22 cellular contexts compared by ENCODE assay signal in genomic region chr13:96481482-96481881, GRCh38.
A peak's percentile ranks its signal among the peaks of the same experiment; 100 is the strongest.
DNase-seq lines count a peak whose midpoint lies in the region; ATAC-seq, FAIRE-seq and TF ChIP-seq lines count a peak whose summit lies in the region.
"Had no signal": no experiment of that assay in that cellular context is flagged by ENCODE, and none has a peak within 500 bp of the region (broad histone marks: within the 10 kb centered on the region; RNA-seq: fewer than 3 reads in every experiment).

No MANE protein-coding gene starts in this region.

- H3K36me3 ChIP-seq in endodermal cell (ENCODE audit: control insufficient read depth, insufficient read depth, low read length) (no peaks in the 10 kb centered on the region), neuronal stem cell (replicated peaks in 1 of 2; ENCODE audit: control insufficient read depth in 2 of 2, insufficient read depth in 2 of 2, low read length in 2 of 2) (no peaks in the 10 kb centered on the region), heart left ventricle (no peaks in the 10 kb centered on the region), pancreas (no peaks in the 10 kb centered on the region), BE2C (no peaks in the 10 kb centered on the region)
- H3K36me3 ChIP-seq: BLaER1 treated with 17β-estradiol and CSF1 and Interleukin-3, amounts not matched to agents 10 nM and 100 nM had no signal

- H3K14ac ChIP-seq in H9 (ENCODE audit: insufficient read depth, low read length) (peak overlapping the region; percentile 81; the same call in 1 of the 2 replicates), neuronal stem cell (ENCODE audit: low read length) (no peak overlapping the region)

- H3K4me3 Mint-ChIP-seq in H9 (no peak overlapping the region), endodermal cell (no peak overlapping the region), nephron progenitor cell (no peak overlapping the region)
- H3K4me3 Mint-ChIP-seq: B cell; CD14-positive monocyte; CD4-positive, alpha-beta T cell; CD8-positive, alpha-beta memory T cell had no signal

- H3K9me3 Mint-ChIP-seq in H9: peaks cover 0 to 1% of the 10 kb centered on the region in 2 experiments; a peak in 1 of 5 replicates
- H3K9me3 Mint-ChIP-seq in endodermal cell: no peaks in the 10 kb centered on the region
- H3K9me3 Mint-ChIP-seq in nephron progenitor cell: no peaks in the 10 kb centered on the region

- no peaks in the 10 kb centered on the region for H3K23me2 ChIP-seq in H9 (ENCODE audit: insufficient read length, low read depth, low read length, poor library complexity, severe bottlenecking)

- H3K4me1 ChIP-seq in H9 (ENCODE audit: insufficient read depth, low read length) (no peaks in the 10 kb centered on the region; the same call in 1 of the 2 replicates), endodermal cell (ENCODE audit: control insufficient read depth, insufficient read depth, low read length) (no peaks in the 10 kb centered on the region), neuronal stem cell (ENCODE audit: control insufficient read depth in 2 of 2, insufficient read depth in 1 of 2, low read depth in 1 of 2, low read length in 2 of 2) (peaks cover 0 to 5% of the 10 kb centered on the region in 2 donors), heart left ventricle (no peaks in the 10 kb centered on the region), pancreas (no peaks in the 10 kb centered on the region), BE2C (no peaks in the 10 kb centered on the region)
- H3K4me1 ChIP-seq: BLaER1 treated with 17β-estradiol and CSF1 and Interleukin-3, amounts not matched to agents 10 nM and 100 nM had no signal

- H3K27ac Mint-ChIP-seq in H9 (no peak overlapping the region), endodermal cell (no peak overlapping the region), nephron progenitor cell (no peak overlapping the region)
- H3K27ac Mint-ChIP-seq: B cell; CD14-positive monocyte; CD4-positive, alpha-beta T cell; CD8-positive, alpha-beta memory T cell had no signal

- H3K79me1 ChIP-seq in H9 (ENCODE audit: insufficient read depth, low read depth, low read length, poor library complexity, severe bottlenecking) (no peaks in the 10 kb centered on the region), neuronal stem cell (ENCODE audit: low read depth, low read length) (no peaks in the 10 kb centered on the region)

- no CpG with 5 or more reads among the region's 6 CpGs for WGBS in H9 (ENCODE audit: extremely low coverage, insufficient read length, low lambda C conversion rate)
- 85 to 86% methylated on average over 4 to 6 of the region's 6 CpGs for WGBS in endodermal cell (ENCODE audit: insufficient coverage in 1 of 2, insufficient read length in 1 of 2), 2 experiments
- WGBS in neuronal stem cell (ENCODE audit: extremely low coverage in 2 of 2, insufficient read length in 2 of 2, insufficient replicate concordance in 1 of 2), 2 donors: no CpG with 5 or more reads among the region's 6 CpGs
- 74 to 80% (median 76%) methylated on average over 6 of the region's 6 CpGs for WGBS in heart left ventricle, 4 donors
- WGBS in pancreas, 2 donors: 78 to 81% methylated on average over 6 of the region's 6 CpGs

- no peak overlapping the region for H3K23ac ChIP-seq in H9 (ENCODE audit: insufficient read length, low read depth, low read length)
- no peak overlapping the region for H3K23ac ChIP-seq in neuronal stem cell (ENCODE audit: low read depth, low read length, poor library complexity)

- H2AFZ ChIP-seq in H9 (ENCODE audit: low read length): peak overlapping the region; percentile 45
- H2AFZ ChIP-seq in neuronal stem cell (ENCODE audit: low read length): no peak overlapping the region
- H2AFZ ChIP-seq: GM23248 had no signal

- H3K27ac ChIP-seq in H9 (ENCODE audit: insufficient read length, low read depth, low read length) (no peak overlapping the region), endodermal cell (ENCODE audit: low read depth, low read length) (no peak overlapping the region), neuronal stem cell (replicated peaks; ENCODE audit: low read length) (no peak overlapping the region), heart left ventricle (no peak overlapping the region), pancreas (no peak overlapping the region)
- H3K27ac ChIP-seq: BLaER1 treated with 17β-estradiol and CSF1 and Interleukin-3, amounts not matched to agents 10 nM and 100 nM; GM23248 had no signal

- H3K4me3 ChIP-seq in endodermal cell (ENCODE audit: low read length): no peak overlapping the region
- no peak overlapping the region for H3K4me3 ChIP-seq in neuronal stem cell (ENCODE audit: low read length in 2 of 2)
- no peak overlapping the region for H3K4me3 ChIP-seq in heart left ventricle
- H3K4me3 ChIP-seq in pancreas: no peak overlapping the region
- H3K4me3 ChIP-seq in BE2C (ENCODE audit: low read depth, low read length): no peak overlapping the region
- H3K4me3 ChIP-seq: BLaER1 treated with 17β-estradiol and CSF1 and Interleukin-3, amounts not matched to agents 10 nM and 100 nM; GM23248 had no signal

- H3K18ac ChIP-seq in H9 (ENCODE audit: insufficient read length, low read depth, low read length) (peak overlapping the region; percentile 20), neuronal stem cell (ENCODE audit: low read length) (peak overlapping the region; percentile 42)

- no peak overlapping the region for H4K5ac ChIP-seq in H9 (ENCODE audit: insufficient read length, low read depth, low read length)

- H3K56ac ChIP-seq in H9 (ENCODE audit: insufficient read length, low read depth, low read length): no peak overlapping the region

- TF ChIP-seq POLR2A in heart left ventricle (IDR thresholded peaks at IDR 0.05): no peak

- H2BK12ac ChIP-seq in H9 (ENCODE audit: insufficient read length, low read depth, low read length): no peak overlapping the region
- no peak overlapping the region for H2BK12ac ChIP-seq in neuronal stem cell (ENCODE audit: low read length)

- H3K4ac ChIP-seq in H9 (ENCODE audit: low read depth, low read length) (no peak overlapping the region), neuronal stem cell (ENCODE audit: low read length) (no peak overlapping the region)

- no peak overlapping the region for H2BK120ac ChIP-seq in H9 (ENCODE audit: low read depth, low read length, poor library complexity, severe bottlenecking)
- H2BK120ac ChIP-seq in neuronal stem cell (ENCODE audit: low read depth, low read length): no peak overlapping the region

- no peaks in the 10 kb centered on the region; the same call in 1 of the 2 replicates for H3K27me3 Mint-ChIP-seq in H9 (ENCODE audit: low read depth)
- no peaks in the 10 kb centered on the region for H3K27me3 Mint-ChIP-seq in endodermal cell (ENCODE audit: insufficient read depth)
- peaks cover 6% of the 10 kb centered on the region for H3K27me3 Mint-ChIP-seq in nephron progenitor cell (ENCODE audit: low read depth, poor library complexity)
- H3K27me3 Mint-ChIP-seq: B cell; CD4-positive, alpha-beta T cell; CD8-positive, alpha-beta memory T cell had no signal

- no peak overlapping the region for H3K9ac ChIP-seq in H9 (ENCODE audit: extremely low read depth, insufficient read length, low read length)
- no peak overlapping the region for H3K9ac ChIP-seq in endodermal cell (ENCODE audit: extremely low read depth, low read length, poor library complexity, severe bottlenecking)
- no peak overlapping the region for H3K9ac ChIP-seq in neuronal stem cell (ENCODE audit: low read depth, low read length, poor library complexity)
- H3K9ac ChIP-seq: BLaER1 treated with 17β-estradiol and CSF1 and Interleukin-3, amounts not matched to agents 10 nM and 100 nM; GM23248 had no signal

- no peak for FAIRE-seq in pancreas (lab: Jason Lieb, UNC)
- FAIRE-seq: D721Med, GM12891, GM18507, H54 had no signal

- H3K4me1 Mint-ChIP-seq in H9 (peaks cover 9 to 11% of the 10 kb centered on the region in 2 experiments), endodermal cell (peaks cover 6% of the 10 kb centered on the region), nephron progenitor cell (no peaks in the 10 kb centered on the region)
- H3K4me1 Mint-ChIP-seq: B cell; CD14-positive monocyte; CD8-positive, alpha-beta memory T cell had no signal

- H4K8ac ChIP-seq in H9 (replicated peaks; ENCODE audit: insufficient read length, low read depth, low read length) (no peak overlapping the region), neuronal stem cell (ENCODE audit: low read depth, low read length) (no peak overlapping the region)

- H4K20me1 ChIP-seq in H9 (ENCODE audit: control insufficient read depth, insufficient read depth, insufficient read length): no peaks in the 10 kb centered on the region
- H4K20me1 ChIP-seq: BLaER1 treated with 17β-estradiol and CSF1 and Interleukin-3, amounts not matched to agents 10 nM and 100 nM had no signal

- intact Hi-C loops in heart left ventricle (cut with DNase I) (no loop called here), pancreas (cut with DNase I) (no loop called here)

- H2BK5ac ChIP-seq in H9 (ENCODE audit: insufficient read length, low read length) (no peak overlapping the region), neuronal stem cell (ENCODE audit: low read length) (no peak overlapping the region)

- no peak overlapping the region for H3T11ph ChIP-seq in H9 (ENCODE audit: low read length)

- H2BK20ac ChIP-seq in H9 (ENCODE audit: low read depth, low read length, poor library complexity, severe bottlenecking): no peak overlapping the region

- H2BK15ac ChIP-seq in H9 (ENCODE audit: low read depth, low read length) (no peak overlapping the region), neuronal stem cell (ENCODE audit: low read length) (no peak overlapping the region)

- peak; percentile 6 for DNase-seq in Daoy (ENCODE audit: low read depth)
- no peak for DNase-seq in H9
- peak; percentile 58 for DNase-seq in endodermal cell
- no peak for DNase-seq in neuronal stem cell (ENCODE audit: low spot score)
- DNase-seq in heart left ventricle: no peak
- DNase-seq in pancreas: no peak
- DNase-seq in nephron progenitor cell: no peak
- DNase-seq in BE2C: no peak
- DNase-seq: CD4-positive, alpha-beta T cell; CD8-positive, alpha-beta memory T cell; DMS 273 treated with DMSO at 0.1 percent for 48 hours; DMS79; GF-D8; GM23248; HCEC 1CT had no signal

- TF ChIP-seq CTCF in H9 (conservative IDR thresholded peaks at IDR 0.05) (no peak), endodermal cell (conservative IDR thresholded peaks at IDR 0.05) (no peak), heart left ventricle (IDR thresholded peaks at IDR 0.05) (no peak), pancreas (IDR thresholded peaks at IDR 0.05) (no peak), nephron progenitor cell (IDR thresholded peaks at IDR 0.05) (no peak), BE2C (IDR thresholded peaks at IDR 0.05; ENCODE audit: low read depth, low read length) (no peak)

- no peak for ATAC-seq in heart left ventricle
- ATAC-seq in pancreas: no peak

- H3K36me3 Mint-ChIP-seq in H9 (ENCODE audit: insufficient read depth in 1 of 3, low read depth in 3 of 3) (no peaks in the 10 kb centered on the region), endodermal cell (ENCODE audit: low read depth) (no peaks in the 10 kb centered on the region), nephron progenitor cell (ENCODE audit: low read depth) (no peaks in the 10 kb centered on the region)
- H3K36me3 Mint-ChIP-seq: CD14-positive monocyte; CD8-positive, alpha-beta memory T cell had no signal

- H3K79me2 ChIP-seq in H9 (ENCODE audit: insufficient read depth, low read length): no peaks in the 10 kb centered on the region

- no peaks in the 10 kb centered on the region for H3K9me3 ChIP-seq in H9 (ENCODE audit: control insufficient read depth, low read depth, low read length)
- no peaks in the 10 kb centered on the region for H3K9me3 ChIP-seq in endodermal cell (ENCODE audit: control insufficient read depth, low read length)
- no peaks in the 10 kb centered on the region for H3K9me3 ChIP-seq in neuronal stem cell (replicated peaks in 1 of 2; ENCODE audit: control insufficient read depth in 2 of 2, insufficient read depth in 1 of 2, low read depth in 1 of 2, low read length in 2 of 2)
- H3K9me3 ChIP-seq in heart left ventricle: peaks cover 0 to 14% (median 0%) of the 10 kb centered on the region in 12 donors
- H3K9me3 ChIP-seq in pancreas: no peaks in the 10 kb centered on the region
- H3K9me3 ChIP-seq in BE2C: no peaks in the 10 kb centered on the region
- H3K9me3 ChIP-seq: BLaER1 treated with 17β-estradiol and CSF1 and Interleukin-3, amounts not matched to agents 10 nM and 100 nM had no signal

- H3K27me3 ChIP-seq in H9 (ENCODE audit: insufficient read depth, low read length): no peaks in the 10 kb centered on the region
- H3K27me3 ChIP-seq in endodermal cell (ENCODE audit: control insufficient read depth, insufficient read depth, low read length, poor library complexity, severe bottlenecking): no peaks in the 10 kb centered on the region
- H3K27me3 ChIP-seq in neuronal stem cell (ENCODE audit: control insufficient read depth in 3 of 3, insufficient read depth in 3 of 3, low read depth in 1 of 3, low read length in 3 of 3): no peaks in the 10 kb centered on the region
- H3K27me3 ChIP-seq in heart left ventricle: no peaks in the 10 kb centered on the region
- no peaks in the 10 kb centered on the region for H3K27me3 ChIP-seq in pancreas
- H3K27me3 ChIP-seq in BE2C: no peaks in the 10 kb centered on the region
- H3K27me3 ChIP-seq: BLaER1 treated with 17β-estradiol and CSF1 and Interleukin-3, amounts not matched to agents 10 nM and 100 nM had no signal

- H2AK5ac ChIP-seq in H9 (ENCODE audit: insufficient read length, low read length) (no peak overlapping the region), neuronal stem cell (ENCODE audit: low read depth, low read length) (no peak overlapping the region)

- H3K4me2 ChIP-seq in H9 (ENCODE audit: insufficient read depth, insufficient read length, low read length) (no peak overlapping the region), neuronal stem cell (ENCODE audit: insufficient read depth, low read length, poor library complexity, severe bottlenecking) (no peak overlapping the region)
- H3K4me2 ChIP-seq: BLaER1 treated with 17β-estradiol and CSF1 and Interleukin-3, amounts not matched to agents 10 nM and 100 nM had no signal

- H4K91ac ChIP-seq in H9 (ENCODE audit: insufficient read length, low read depth, low read length) (no peak overlapping the region), neuronal stem cell (ENCODE audit: low read depth, low read length, poor library complexity) (no peak overlapping the region)

Comparison
In these comparisons a context has a peak if more than half of its experiments do, and no peak if none do; other contexts are left out.
1. DNase-seq: peak in Daoy (single experiment) and endodermal cell (single experiment); none in H9 (single experiment), neuronal stem cell (single experiment), heart left ventricle (0 of 5), pancreas (0 of 6), nephron progenitor cell (single experiment) and BE2C (single experiment).